Comparison of ENCODE assay signal across 25 cellular contexts in genomic region chr13:43648733-43649132, GRCh38.
"Had no signal": no experiment of that assay in that cellular context is flagged by ENCODE, and none has a peak within 500 bp of the region (broad histone marks: within the 10 kb centered on the region; RNA-seq: fewer than 3 reads in every experiment).

No MANE protein-coding gene starts in this region.

- H3K4me3 ChIP-seq: coronary artery, esophagus squamous epithelium, left lung, lower lobe of right lung, ovary, psoas muscle, right lobe of liver, smooth muscle cell, stomach, thyroid gland, vagina had no signal

- ATAC-seq: left lung; lower lobe of right lung; naive thymus-derived CD8-positive, alpha-beta T cell; psoas muscle; right lobe of liver had no signal

- H3K4me2 ChIP-seq: smooth muscle cell had no signal

- H3K36me3 ChIP-seq: esophagus squamous epithelium, left lung, lower lobe of right lung, ovary, right lobe of liver, stomach, thyroid gland, vagina had no signal

- H3K4me1 Mint-ChIP-seq: naive thymus-derived CD8-positive, alpha-beta T cell had no signal

- H3K27ac Mint-ChIP-seq: naive thymus-derived CD8-positive, alpha-beta T cell; nephron progenitor cell had no signal

- H3K9me3 ChIP-seq: esophagus squamous epithelium, left lung, lower lobe of right lung, ovary, psoas muscle, right lobe of liver, stomach, thyroid gland, vagina had no signal

- H3K27me3 ChIP-seq: esophagus squamous epithelium, left lung, ovary, right lobe of liver, stomach, thyroid gland, vagina had no signal

- H3K4me3 Mint-ChIP-seq: naive thymus-derived CD8-positive, alpha-beta T cell; nephron progenitor cell had no signal

- H3K36me3 Mint-ChIP-seq: naive thymus-derived CD8-positive, alpha-beta T cell had no signal

- H3K4me1 ChIP-seq: esophagus squamous epithelium, left lung, lower lobe of right lung, psoas muscle, right lobe of liver, stomach, thyroid gland, vagina had no signal

- DNase-seq: dermis blood vessel endothelial cell; effector memory CD4-positive, alpha-beta T cell; esophagus squamous epithelium; hippocampal formation; left cardiac atrium; left lung; lower lobe of right lung; naive thymus-derived CD8-positive, alpha-beta T cell; nephron progenitor cell; occipital lobe; ovary; posterior cingulate gyrus; psoas muscle; right lobe of liver; stimulated activated CD4-positive, alpha-beta T cell treated with anti-CD3 and anti-CD28 coated beads, Interleukin-12 subunit alpha, Interleukin-12 subunit beta, amount 100 ng/mL, for 4 hours; stimulated activated CD4-positive, alpha-beta T cell treated with anti-CD3 and anti-CD28 coated beads, Interleukin-1b, Interleukin-23, amount 100 ng/mL, for 48 hours; stimulated activated CD4-positive, alpha-beta T cell treated with anti-CD3 and anti-CD28 coated beads, Interleukin-4, amount 100 ng/mL, for 1 hour; stimulated activated CD8-positive, alpha-beta memory T cell treated with anti-CD3 and anti-CD28 coated beads, Interleukin-4, amount 100 ng/mL, for 48 hours; stimulated activated naive CD4-positive, alpha-beta T cell; stomach; thyroid gland; trophoblast cell had no signal

- H3K27ac ChIP-seq: coronary artery, esophagus squamous epithelium, left lung, lower lobe of right lung, ovary, psoas muscle, right lobe of liver, stomach, thyroid gland, vagina had no signal
